ENCODE assay signal across 6 cellular contexts in genomic region chr11:119101367-119101758, GRCh38. TPM values are rescaled to one million over a fixed set of nuclear protein-coding genes. Genes with fewer than 3 reads are reported as not detected.
DNase-seq lines count a peak whose midpoint lies in the region; ATAC-seq lines count a peak whose summit lies in the region.

No MANE protein-coding gene starts in this region.

- H3K9me3 Mint-ChIP-seq in naive B cell = no peaks in the 10 kb centered on the region

- peak overlapping the region; percentile 96 for H3K27ac ChIP-seq in angular gyrus (ENCODE audit: low read depth, low read length)

- peaks cover 7 to 16% of the 10 kb centered on the region in 2 donors for H3K36me3 Mint-ChIP-seq in naive B cell

- DNase-seq in naive B cell (no peak), NCI-H2107 (lab: John Stamatoyannopoulos, UW) (no peak)

- ATAC-seq in GM18511 (IDR thresholded peaks at IDR 0.05; ENCODE audit: unreplicated experiment) (peak; percentile 30), HG03066 (IDR thresholded peaks at IDR 0.05; ENCODE audit: low read depth, unreplicated experiment) (peak; percentile 19), naive B cell (ENCODE audit: low read depth in 2 of 2) (no peak), HG03378 (IDR thresholded peaks at IDR 0.05; ENCODE audit: unreplicated experiment) (no peak)

- peak overlapping the region; percentile 87 to 100 (median 96) for H3K4me3 Mint-ChIP-seq in naive B cell

- H3K27ac Mint-ChIP-seq in naive B cell = peak overlapping the region in 5 of 6 donors; percentile 95 to 99 (median 98)

- peaks cover 42 to 61% (median 56%) of the 10 kb centered on the region in 3 donors for H3K4me1 Mint-ChIP-seq in naive B cell

- no peaks in the 10 kb centered on the region for H3K27me3 Mint-ChIP-seq in naive B cell

RNA-seq across cellular contexts. Expression of gene DPAGT1, which starts 0.3 kb away (rescaled TPM):
- polyA plus RNA-seq in naive B cell (ENCODE audit: low read depth in 6 of 6) = 10 to 100 TPM; 29.7 to 61.6 (median 34.5) TPM

RNA-seq across cellular contexts. Expression of gene C2CD2L, which starts 5.8 kb away (rescaled TPM):
- polyA plus RNA-seq in naive B cell (ENCODE audit: low read depth in 6 of 6) = 1 to 10 TPM in 5 of 6 donors, under 1 TPM in 1; 0.55 to 3.8 (median 2.0) TPM

RNA-seq across cellular contexts. Expression of gene HMBS, which starts 16.7 kb away (rescaled TPM):
- polyA plus RNA-seq in naive B cell (ENCODE audit: low read depth in 6 of 6) = 10 to 100 TPM; 11.7 to 26.8 (median 16.4) TPM

RNA-seq across cellular contexts. Expression of gene HINFP, which starts 20.0 kb away (rescaled TPM):
- 10 to 100 TPM in 3 of 6 donors, 1 to 10 TPM in 3; 7.0 to 19.3 (median 9.9) TPM for polyA plus RNA-seq in naive B cell (ENCODE audit: low read depth in 6 of 6)

RNA-seq across cellular contexts. Expression of gene VPS11, which starts 33.7 kb away (rescaled TPM):
- polyA plus RNA-seq in naive B cell (ENCODE audit: low read depth in 6 of 6) = 10 to 100 TPM; 36.7 to 50.0 (median 46.2) TPM

Comparison
In these comparisons a context has a peak if more than half of its experiments do, and no peak if none do; other contexts are left out.
1. ATAC-seq: peak in GM18511 (single experiment) and HG03066 (single experiment); none in naive B cell (0 of 2) and HG03378 (single experiment).